Comparison of ENCODE assay signal across 35 cellular contexts in the genomic region with DNA sequence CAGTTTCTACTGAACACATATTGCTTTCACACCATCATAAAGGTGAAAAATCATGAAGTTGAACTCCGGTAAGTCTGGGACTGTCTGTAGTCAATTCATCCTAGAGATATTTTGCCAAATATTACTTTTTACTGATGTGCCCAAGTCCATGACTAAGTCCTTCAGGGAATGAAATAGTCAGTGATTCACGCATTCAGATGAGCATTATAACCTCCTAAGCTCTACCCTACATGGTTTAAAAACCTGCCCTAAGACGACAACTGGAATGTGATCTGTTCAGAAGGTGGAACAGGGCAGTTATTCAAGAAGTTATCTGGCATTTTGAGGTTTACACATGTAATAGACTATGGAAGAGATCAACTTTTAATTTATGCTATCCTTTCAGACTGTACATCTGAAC.
DNase-seq lines count a peak whose midpoint lies in the region; ATAC-seq, FAIRE-seq and TF ChIP-seq lines count a peak whose summit lies in the region.
"Had no signal": no experiment of that assay in that cellular context is flagged by ENCODE, and none has a peak within 500 bp of the region (broad histone marks: within the 10 kb centered on the region; RNA-seq: fewer than 3 reads in every experiment).

No MANE protein-coding gene starts in this region.

- H3K4me1 Mint-ChIP-seq in astrocyte (ENCODE audit: low read depth, unreplicated experiment): peaks cover 12% of the 10 kb centered on the region
- H3K4me1 Mint-ChIP-seq: activated CD4-positive, alpha-beta memory T cell treated with anti-CD3 and anti-CD28 coated beads, Interleukin-2, amount 10 ng/mL, durations not matched to agents 7 days and 5 days; activated naive CD4-positive, alpha-beta T cell treated with anti-CD3 and anti-CD28 coated beads, Interleukin-2, amount 10 ng/mL, durations not matched to agents 7 days and 5 days; activated T-helper 17 cell treated with anti-CD3 and anti-CD28 coated beads, Interleukin-2, amount 50 U/mL, for 72 hours; B cell; CD4-positive, alpha-beta memory T cell; naive thymus-derived CD8-positive, alpha-beta T cell; T-helper 17 cell had no signal

- WGBS in body of pancreas, 2 donors: 59 to 64% methylated on average over 3 of the region's 3 CpGs

- TF ChIP-seq POLR2A in body of pancreas (IDR thresholded peaks at IDR 0.05): no peak

- H3K27me3 ChIP-seq in astrocyte (ENCODE audit: insufficient read depth, low read length) (no peaks in the 10 kb centered on the region), keratinocyte (ENCODE audit: control insufficient read depth, extremely low read depth, insufficient read depth, low read length) (no peaks in the 10 kb centered on the region), body of pancreas (no peaks in the 10 kb centered on the region), MM.1S (replicated peaks; ENCODE audit: insufficient read depth, low read length) (no peaks in the 10 kb centered on the region)
- H3K27me3 ChIP-seq: cardiac muscle cell, colonic mucosa, right lobe of liver, stomach, thyroid gland, vagina had no signal

- H3K4me2 ChIP-seq in astrocyte (ENCODE audit: low read length) (peak overlapping the region; percentile 13), keratinocyte (ENCODE audit: control insufficient read depth, extremely low read depth, insufficient read depth, low read depth, low read length) (no peak overlapping the region), MM.1S (ENCODE audit: low read depth, low read length) (no peak overlapping the region)
- H3K4me2 ChIP-seq: A549 had no signal

- ATAC-seq in body of pancreas: no peak
- no peak for ATAC-seq in GM19324 (IDR thresholded peaks at IDR 0.05; ENCODE audit: low FRiP score, unreplicated experiment)
- ATAC-seq: A549; activated T-helper 17 cell treated with anti-CD3 and anti-CD28 coated beads, Interleukin-2, amount 50 U/mL, for 72 hours; effector memory CD8-positive, alpha-beta T cell; naive thymus-derived CD8-positive, alpha-beta T cell; right lobe of liver; T-helper 17 cell had no signal

- H3K9me3 ChIP-seq in astrocyte (ENCODE audit: insufficient read depth, low read depth, low read length): no peaks in the 10 kb centered on the region
- H3K9me3 ChIP-seq in keratinocyte (ENCODE audit: control insufficient read depth, low read depth, low read length): no peaks in the 10 kb centered on the region
- no peaks in the 10 kb centered on the region for H3K9me3 ChIP-seq in body of pancreas
- no peaks in the 10 kb centered on the region for H3K9me3 ChIP-seq in MM.1S (replicated peaks; ENCODE audit: insufficient read depth, low read length)
- H3K9me3 ChIP-seq: A549, colonic mucosa, right lobe of liver, stomach, thyroid gland, vagina had no signal

- no peaks in the 10 kb centered on the region for H3K4me1 ChIP-seq in astrocyte (ENCODE audit: insufficient read depth, low read length)
- peaks cover 5% of the 10 kb centered on the region for H3K4me1 ChIP-seq in keratinocyte (ENCODE audit: control insufficient read depth, extremely low read depth, insufficient read depth, low read length)
- no peaks in the 10 kb centered on the region for H3K4me1 ChIP-seq in body of pancreas
- H3K4me1 ChIP-seq in MM.1S (ENCODE audit: low read length): no peaks in the 10 kb centered on the region
- H3K4me1 ChIP-seq: colonic mucosa, right lobe of liver, stomach, thyroid gland, vagina had no signal

- H2AFZ ChIP-seq in astrocyte (ENCODE audit: low read depth, low read length): no peak overlapping the region
- H2AFZ ChIP-seq in keratinocyte (ENCODE audit: control insufficient read depth, low read length): no peak overlapping the region
- H2AFZ ChIP-seq in MM.1S (ENCODE audit: low read length): no peak overlapping the region

- dilution Hi-C loops in keratinocyte (cut with MboI; ENCODE audit: extremely low pct_ligation_motif_present, low sequenced_read_pairs): no loop called here

- TF ChIP-seq CTCF in astrocyte (IDR thresholded peaks at IDR 0.05; ENCODE audit: insufficient read depth, low read depth, low read length) (no peak), keratinocyte (optimal IDR thresholded peaks at IDR 0.05 in 1 of 3, IDR thresholded peaks at IDR 0.05 in 1 of 3, conservative IDR thresholded peaks at IDR 0.05 in 1 of 3; ENCODE audit: extremely low read depth in 1 of 3, insufficient read depth in 2 of 3, low read length in 3 of 3) (no peak), body of pancreas (IDR thresholded peaks at IDR 0.05) (no peak), MM.1S (IDR thresholded peaks at IDR 0.05; ENCODE audit: low read length) (no peak)

- no peak overlapping the region for H3K4me3 Mint-ChIP-seq in astrocyte (ENCODE audit: unreplicated experiment)
- H3K4me3 Mint-ChIP-seq: activated CD4-positive, alpha-beta memory T cell treated with anti-CD3 and anti-CD28 coated beads, Interleukin-2, amount 10 ng/mL, durations not matched to agents 7 days and 5 days; activated naive CD4-positive, alpha-beta T cell treated with anti-CD3 and anti-CD28 coated beads, Interleukin-2, amount 10 ng/mL, durations not matched to agents 7 days and 5 days; activated T-helper 17 cell treated with anti-CD3 and anti-CD28 coated beads, Interleukin-2, amount 50 U/mL, for 72 hours; B cell; CD4-positive, alpha-beta memory T cell; effector memory CD8-positive, alpha-beta T cell; naive thymus-derived CD8-positive, alpha-beta T cell; T-helper 17 cell had no signal

- FAIRE-seq in HTR-8/SVneo (lab: Jason Lieb, UNC) (peak; percentile 40), astrocyte (lab: Jason Lieb, UNC) (peak; percentile 23), keratinocyte (lab: Jason Lieb, UNC) (peak; percentile 53)
- FAIRE-seq: A549, frontal cortex, GM12891, TTC549 had no signal

- H3K9ac ChIP-seq in astrocyte (ENCODE audit: low read length): no peak overlapping the region
- no peak overlapping the region for H3K9ac ChIP-seq in keratinocyte (ENCODE audit: control insufficient read depth, extremely low read depth, insufficient read depth, low read length)
- no peak overlapping the region for H3K9ac ChIP-seq in MM.1S (ENCODE audit: low read length)

- no peaks in the 10 kb centered on the region for H3F3A ChIP-seq in MM.1S (ENCODE audit: insufficient read depth, low read length)

- no peak overlapping the region for H3K27ac Mint-ChIP-seq in astrocyte (ENCODE audit: unreplicated experiment)
- H3K27ac Mint-ChIP-seq: activated CD4-positive, alpha-beta memory T cell treated with anti-CD3 and anti-CD28 coated beads, Interleukin-2, amount 10 ng/mL, durations not matched to agents 7 days and 5 days; activated naive CD4-positive, alpha-beta T cell treated with anti-CD3 and anti-CD28 coated beads, Interleukin-2, amount 10 ng/mL, durations not matched to agents 7 days and 5 days; activated T-helper 17 cell treated with anti-CD3 and anti-CD28 coated beads, Interleukin-2, amount 50 U/mL, for 72 hours; B cell; CD4-positive, alpha-beta memory T cell; effector memory CD8-positive, alpha-beta T cell; naive thymus-derived CD8-positive, alpha-beta T cell; T-helper 17 cell had no signal

- H3K79me2 ChIP-seq in astrocyte (ENCODE audit: insufficient read depth, low read length): no peaks in the 10 kb centered on the region
- H3K79me2 ChIP-seq in keratinocyte (ENCODE audit: control insufficient read depth, insufficient read depth, low read length): no peaks in the 10 kb centered on the region
- no peaks in the 10 kb centered on the region for H3K79me2 ChIP-seq in MM.1S (ENCODE audit: low read length)

- H3K9me1 ChIP-seq in keratinocyte (ENCODE audit: control insufficient read depth, extremely low read depth, insufficient read depth, low read length): no peaks in the 10 kb centered on the region

- intact Hi-C loops in body of pancreas (cut with DNase I): loop anchor here (10.0 kb wide), 1 partner anchor 387 kb away; no protein-coding TSS in a partner anchor

- H3K27me3 Mint-ChIP-seq in astrocyte (ENCODE audit: low read depth, unreplicated experiment): no peaks in the 10 kb centered on the region
- H3K27me3 Mint-ChIP-seq: activated CD4-positive, alpha-beta memory T cell treated with anti-CD3 and anti-CD28 coated beads, Interleukin-2, amount 10 ng/mL, durations not matched to agents 7 days and 5 days; activated naive CD4-positive, alpha-beta T cell treated with anti-CD3 and anti-CD28 coated beads, Interleukin-2, amount 10 ng/mL, durations not matched to agents 7 days and 5 days; activated T-helper 17 cell treated with anti-CD3 and anti-CD28 coated beads, Interleukin-2, amount 50 U/mL, for 72 hours; B cell; CD4-positive, alpha-beta memory T cell; effector memory CD8-positive, alpha-beta T cell; naive thymus-derived CD8-positive, alpha-beta T cell; T-helper 17 cell had no signal

- DNase-seq in COLO829 (ENCODE audit: low spot score): peak; percentile 19
- no peak for DNase-seq in HTR-8/SVneo (ENCODE audit: insufficient read length, low spot score)
- peak; percentile 49 for DNase-seq in astrocyte (ENCODE audit: low read depth)
- DNase-seq in keratinocyte (ENCODE audit: low read depth, low spot score): no peak
- DNase-seq in body of pancreas: no peak
- DNase-seq in NCI-H524 treated with DMSO at 0.1 percent for 48 hours (lab: John Stamatoyannopoulos, UW): no peak
- DNase-seq in MM.1S: no peak
- DNase-seq: activated CD4-positive, alpha-beta memory T cell treated with anti-CD3 and anti-CD28 coated beads, Interleukin-2, amount 10 ng/mL, durations not matched to agents 7 days and 5 days; activated CD4-positive, alpha-beta T cell treated with anti-CD3 and anti-CD28 coated beads for 1 hour; activated CD8-positive, alpha-beta memory T cell treated with anti-CD3 and anti-CD28 coated beads, Interleukin-2, amount 50 U/mL, for 48 hours; activated naive CD4-positive, alpha-beta T cell treated with anti-CD3 and anti-CD28 coated beads, Interleukin-2, amount 10 ng/mL, durations not matched to agents 7 days and 5 days; amygdala; CD4-positive, alpha-beta memory T cell; colonic mucosa; effector memory CD8-positive, alpha-beta T cell; naive thymus-derived CD8-positive, alpha-beta T cell; NCI-H1092 treated with DMSO at 0.1 percent for 48 hours; NCI-H187; NCI-H2171; OCI-M1; right lobe of liver; stimulated activated CD4-positive, alpha-beta T cell treated with anti-CD3 and anti-CD28 coated beads, Interleukin-4, amount 100 ng/mL, for 1 hour; stomach; T-helper 17 cell; thyroid gland had no signal

- peaks cover 5% of the 10 kb centered on the region for H3K9me3 Mint-ChIP-seq in astrocyte (ENCODE audit: unreplicated experiment)
- H3K9me3 Mint-ChIP-seq: activated CD4-positive, alpha-beta memory T cell treated with anti-CD3 and anti-CD28 coated beads, Interleukin-2, amount 10 ng/mL, durations not matched to agents 7 days and 5 days; activated naive CD4-positive, alpha-beta T cell treated with anti-CD3 and anti-CD28 coated beads, Interleukin-2, amount 10 ng/mL, durations not matched to agents 7 days and 5 days had no signal

- no peaks in the 10 kb centered on the region for H3K9me2 ChIP-seq in MM.1S (replicated peaks; ENCODE audit: insufficient read depth, low read length)

- H3K36me3 ChIP-seq in astrocyte (ENCODE audit: insufficient read depth, low read length) (no peaks in the 10 kb centered on the region), keratinocyte (ENCODE audit: control insufficient read depth in 2 of 2, extremely low read depth in 1 of 2, insufficient read depth in 2 of 2, low read length in 2 of 2) (no peaks in the 10 kb centered on the region), body of pancreas (replicated peaks in 1 of 2; ENCODE audit: insufficient read depth in 1 of 2, low read depth in 2 of 2) (no peaks in the 10 kb centered on the region), MM.1S (replicated peaks; ENCODE audit: insufficient read depth, low read length) (no peaks in the 10 kb centered on the region)
- H3K36me3 ChIP-seq: cardiac muscle cell, colonic mucosa, right lobe of liver, stomach, thyroid gland, vagina had no signal

- H4K20me1 ChIP-seq in astrocyte (ENCODE audit: insufficient read depth, low read length) (no peaks in the 10 kb centered on the region), keratinocyte (ENCODE audit: control insufficient read depth, extremely low read depth, insufficient read depth, low read length) (no peaks in the 10 kb centered on the region), MM.1S (ENCODE audit: insufficient read depth, low read length) (no peaks in the 10 kb centered on the region)

- H3K4me3 ChIP-seq in astrocyte (ENCODE audit: insufficient read depth, low read depth, low read length) (no peak overlapping the region), keratinocyte (ENCODE audit: control insufficient read depth in 2 of 3, extremely low read depth in 1 of 3, insufficient read depth in 2 of 3, low read depth in 1 of 3, low read length in 3 of 3) (no peak overlapping the region), body of pancreas (no peak overlapping the region), MM.1S (ENCODE audit: low read length) (no peak overlapping the region)
- H3K4me3 ChIP-seq: A549, cardiac muscle cell, colonic mucosa, lung, right lobe of liver, stomach, thyroid gland, vagina had no signal

- H3K36me3 Mint-ChIP-seq in astrocyte (ENCODE audit: low read depth, unreplicated experiment): no peaks in the 10 kb centered on the region
- H3K36me3 Mint-ChIP-seq: activated naive CD4-positive, alpha-beta T cell treated with anti-CD3 and anti-CD28 coated beads, Interleukin-2, amount 10 ng/mL, durations not matched to agents 7 days and 5 days; CD4-positive, alpha-beta memory T cell; naive thymus-derived CD8-positive, alpha-beta T cell had no signal

- no peak overlapping the region for H3K27ac ChIP-seq in astrocyte (ENCODE audit: low read depth, low read length)
- no peak overlapping the region for H3K27ac ChIP-seq in keratinocyte (ENCODE audit: control insufficient read depth, insufficient read depth, low read length)
- no peak overlapping the region for H3K27ac ChIP-seq in body of pancreas
- H3K27ac ChIP-seq in MM.1S (ENCODE audit: low read length): no peak overlapping the region
- H3K27ac ChIP-seq: A549, cardiac muscle cell, colonic mucosa, right lobe of liver, stomach, thyroid gland, vagina had no signal

Comparison
In these comparisons a context has a peak if more than half of its experiments do, and no peak if none do; other contexts are left out.
1. DNase-seq: peak in COLO829 (single experiment) and astrocyte (single experiment); none in HTR-8/SVneo (single experiment), keratinocyte (single experiment), body of pancreas (0 of 4), NCI-H524 treated with DMSO at 0.1 percent for 48 hours (single experiment) and MM.1S (single experiment).